ENCODE assay signal across 27 cellular contexts in genomic region chr4:163196904-163197505, GRCh38. TPM values are rescaled to one million over a fixed set of nuclear protein-coding genes. Genes with fewer than 3 reads are reported as not detected.
DNase-seq lines count a peak whose midpoint lies in the region; ATAC-seq, FAIRE-seq and TF ChIP-seq lines count a peak whose summit lies in the region.
"Had no signal": no experiment of that assay in that cellular context is flagged by ENCODE, and none has a peak within 500 bp of the region (broad histone marks: within the 10 kb centered on the region; RNA-seq: fewer than 3 reads in every experiment).

No MANE protein-coding gene starts in this region.

- H3K36me3 ChIP-seq in K562 (ENCODE audit: control insufficient read depth, insufficient read depth, low read length): no peaks in the 10 kb centered on the region
- no peaks in the 10 kb centered on the region for H3K36me3 ChIP-seq in subcutaneous abdominal adipose tissue (ENCODE audit: control insufficient read depth in 5 of 5, insufficient read depth in 5 of 5, low read length in 5 of 5)
- H3K36me3 ChIP-seq in tibial artery: no peaks in the 10 kb centered on the region
- no peaks in the 10 kb centered on the region for H3K36me3 ChIP-seq in ovary
- H3K36me3 ChIP-seq: BE2C, BLaER1 had no signal

- CTCF ChIA-PET in K562 (lab: Yijun Ruan, JAX; ENCODE audit: low intra/inter-chr PET ratio): no interaction called here

- no peak for DNase-seq in K562 (ENCODE audit: extremely low read depth in 1 of 4, low spot score in 3 of 4)
- no peak for DNase-seq in tibial artery
- no peak for DNase-seq in NAMALWA (ENCODE audit: low spot score)
- no peak for DNase-seq in ovary
- no peak for DNase-seq in SIG-M5 treated with dmso at 0.1 percent for 504 hours (lab: John Stamatoyannopoulos, UW; ENCODE audit: unreplicated experiment)
- no peak for DNase-seq in G401 (ENCODE audit: low spot score)
- DNase-seq: 8988T; ACHN; BE2C; C1 segment of cervical spinal cord; CD4-positive, alpha-beta memory T cell; CD4-positive, CD25-positive, alpha-beta regulatory T cell; CD8-positive, alpha-beta memory T cell; COR-L47; DMS 273 treated with DMSO at 0.1 percent for 48 hours; DMS153; DMS53; DMS79; DND-41; EL; GF-D8 had no signal

- BruUV-seq in K562 (replicated peaks; lab: Mats Ljungman, UMichigan): no TSS peak

- no peaks in the 10 kb centered on the region for H3K9me1 ChIP-seq in K562 (ENCODE audit: control insufficient read depth, insufficient read depth, low read length)

- no peak for TF ChIP-seq POLR2A in K562 (conservative IDR thresholded peaks at IDR 0.05)
- TF ChIP-seq POLR2A in ovary (IDR thresholded peaks at IDR 0.05): no peak

- H3K79me2 ChIP-seq in K562 (ENCODE audit: control insufficient read depth, insufficient read depth, low read length): no peaks in the 10 kb centered on the region

- H3K9me3 ChIP-seq in K562 (replicated peaks; ENCODE audit: control insufficient read depth, insufficient read depth, low read depth, low read length): no peaks in the 10 kb centered on the region
- peaks cover 3 to 24% (median 20%) of the 10 kb centered on the region in 5 donors for H3K9me3 ChIP-seq in subcutaneous abdominal adipose tissue (ENCODE audit: control insufficient read depth in 5 of 5, low read length in 5 of 5)
- peaks cover 0 to 14% (median 7%) of the 10 kb centered on the region in 3 donors for H3K9me3 ChIP-seq in tibial artery
- H3K9me3 ChIP-seq in ovary: peaks cover 0 to 5% of the 10 kb centered on the region in 2 donors
- H3K9me3 ChIP-seq: BE2C had no signal

- H3K4me2 ChIP-seq in K562 (ENCODE audit: insufficient read depth, low read length): no peak overlapping the region
- H3K4me2 ChIP-seq: BLaER1 had no signal

- in situ Hi-C loops in K562 (cut with MboI): loop anchor here (10.0 kb wide), 1 partner anchor 138 kb away; the partner anchor contains the start of gene NPY1R
- in situ Hi-C loops in G401 (cut with HindIII; ENCODE audit: low sequenced_read_pairs): no loop called here

- no peak overlapping the region; a peak in 1 of 4 replicates for H3K9ac ChIP-seq in K562 (ENCODE audit: insufficient read depth in 1 of 2, low read depth in 2 of 2, low read length in 2 of 2)
- no peak overlapping the region for H3K9ac ChIP-seq in subcutaneous abdominal adipose tissue (ENCODE audit: low read length in 5 of 5)
- H3K9ac ChIP-seq: BLaER1 had no signal

- 82% methylated on average over 2 of the region's 2 CpGs for WGBS in K562 (ENCODE audit: insufficient coverage, low coverage, missing lambda C conversion rate)
- 43 to 53% (median 44%) methylated on average over 2 of the region's 2 CpGs for WGBS in ovary, 3 donors

- TF ChIP-seq CTCF in K562 (IDR thresholded peaks at IDR 0.05 in 2 of 3, conservative IDR thresholded peaks at IDR 0.05 in 1 of 3; ENCODE audit: insufficient read depth in 2 of 3, low read depth in 1 of 3, low read length in 3 of 3) (no peak), tibial artery (IDR thresholded peaks at IDR 0.05) (no peak), ovary (IDR thresholded peaks at IDR 0.05) (no peak)

- H2AFZ ChIP-seq in K562 (ENCODE audit: low read depth, low read length): peak overlapping the region; percentile 22; the same call in 1 of the 2 replicates

- intact Hi-C loops in K562 (cut with micrococcal nuclease): loop anchor here (5.0 to 10.0 kb wide), 3 partner anchors 75 to 348 kb away; partner anchors contain the start of gene TMA16
- intact Hi-C loops in tibial artery (cut with DNase I; ENCODE audit: low total_unique reads): no loop called here
- intact Hi-C loops in ovary (cut with DNase I): no loop called here

- H3K4me3 ChIP-seq in K562 (no peak overlapping the region), subcutaneous abdominal adipose tissue (ENCODE audit: low read depth in 1 of 5, low read length in 5 of 5) (no peak overlapping the region), tibial artery (no peak overlapping the region), ovary (no peak overlapping the region)
- H3K4me3 ChIP-seq: BLaER1 had no signal

- no peak for TF ChIP-seq RAD21 in K562 (CRISPR knock-in tag; conservative IDR thresholded peaks at IDR 0.05 in 1 of 2, IDR thresholded peaks at IDR 0.05 in 1 of 2)

- no peaks in the 10 kb centered on the region for H3K27me3 ChIP-seq in K562 (ENCODE audit: control insufficient read depth in 2 of 2, insufficient read depth in 2 of 2, low read length in 2 of 2)
- no peaks in the 10 kb centered on the region for H3K27me3 ChIP-seq in subcutaneous abdominal adipose tissue (ENCODE audit: control insufficient read depth in 5 of 5, insufficient read depth in 4 of 5, low read length in 5 of 5)
- H3K27me3 ChIP-seq in tibial artery: no peaks in the 10 kb centered on the region
- H3K27me3 ChIP-seq in ovary: no peaks in the 10 kb centered on the region
- H3K27me3 ChIP-seq: BLaER1 had no signal

- no peaks in the 10 kb centered on the region for H4K20me1 ChIP-seq in K562 (replicated peaks; ENCODE audit: control insufficient read depth, insufficient read depth, low read length)
- H4K20me1 ChIP-seq: BLaER1 had no signal

- FAIRE-seq in K562 (lab: Jason Lieb, UNC): peak; percentile 58
- FAIRE-seq: A204.1, G401.6, GM12891, GM18507 had no signal

- no peak for ATAC-seq in K562

- POLR2A ChIA-PET in K562 (lab: Yijun Ruan, JAX): no interaction called here

- H3K27ac ChIP-seq in K562 (ENCODE audit: extremely low read depth, low read depth, low read length) (no peak overlapping the region), subcutaneous abdominal adipose tissue (ENCODE audit: low read depth, low read length) (peak overlapping the region; percentile 55), tibial artery (peak overlapping the region; percentile 61 to 66), ovary (no peak overlapping the region)
- H3K27ac ChIP-seq: BLaER1 had no signal

- TF ChIP-seq EP300 in K562 (IDR thresholded peaks at IDR 0.05; ENCODE audit: low read length) (no peak), ovary (IDR thresholded peaks at IDR 0.05) (no peak)

- peaks cover 8 to 45% of the 10 kb centered on the region in 2 experiments; a peak in 4 of 5 replicates for H3K4me1 ChIP-seq in K562 (replicated peaks in 1 of 2; ENCODE audit: control insufficient read depth in 2 of 2, insufficient read depth in 2 of 2, low read length in 2 of 2)
- H3K4me1 ChIP-seq in subcutaneous abdominal adipose tissue (ENCODE audit: control insufficient read depth in 5 of 5, insufficient read depth in 5 of 5, low read length in 5 of 5): peaks cover 0 to 43% (median 23%) of the 10 kb centered on the region in 5 donors
- H3K4me1 ChIP-seq in tibial artery: peaks cover 0 to 46% (median 17%) of the 10 kb centered on the region in 4 donors
- no peaks in the 10 kb centered on the region for H3K4me1 ChIP-seq in ovary (ENCODE audit: insufficient read depth)
- H3K4me1 ChIP-seq: BE2C, BLaER1 had no signal

TF ChIP-seq in K562, 482 proteins besides CTCF, POLR2A, EP300 and RAD21 (continues in another document):
- TF ChIP-seq ETV5 (CRISPR knock-in tag; IDR thresholded peaks at IDR 0.05; ENCODE audit: low read depth): no peak
- TF ChIP-seq ZNF583 (CRISPR knock-in tag; IDR thresholded peaks at IDR 0.05): no peak
- TF ChIP-seq BRCA1 (IDR thresholded peaks at IDR 0.05): no peak
- TF ChIP-seq BRCA1 (CRISPR knock-in tag; IDR thresholded peaks at IDR 0.05): no peak
- no peak for TF ChIP-seq ZNF655 (CRISPR knock-in tag; IDR thresholded peaks at IDR 0.05)

RNA-seq across cellular contexts. Expression of gene NAF1, which starts 30.3 kb away (rescaled TPM):
- 32.4 and 67.7 TPM in 2 replicates for total RNA-seq in K562 (2011; cell fraction: chromatin; rRNA removed; ENCODE audit: low replicate concordance)
- total RNA-seq in K562 (2011; cell fraction: nucleolus; rRNA removed): 23.3 and 24.5 TPM in 2 replicates
- total RNA-seq in K562 (2011; cell fraction: nucleoplasm; rRNA removed): 37.0 and 77.9 TPM in 2 replicates
- total RNA-seq in K562 (2014; rRNA removed) (25.8 and 31.6 TPM in 2 replicates), K562 (2014; rRNA removed; fragmentation: Illumina TruSeq; extraction: Trizol) (16.5 and 17.0 TPM in 2 replicates), K562 (2015; rRNA removed; fragmentation: Illumina TruSeq; extraction: Trizol) (17.0 and 19.6 TPM in 2 replicates), K562 (2021) (39.2 and 40.6 TPM in 2 replicates), ovary (10 to 100 TPM; 20.8 to 67.1 (median 29.9) TPM)
- polyA plus RNA-seq in K562 (2011; rRNA removed) (15.0 and 15.7 TPM in 2 replicates), K562 (2014; fragmentation: Illumina TruSeq; extraction: Trizol) (20.8 and 22.0 TPM in 2 replicates), K562 (2014; fragmentation: Nextera tagmentation; extraction: Ambion mirVana) (1 to 10 TPM; 2.4 to 2.7 TPM), K562 (2014; rRNA removed) (21.6 TPM in 2 replicates), ovary (10 to 100 TPM in 1 of 2 donors, 1 to 10 TPM in 1; 7.4 to 17.0 TPM)
- polyA plus RNA-seq in K562 (2011; cell fraction: cytosol; rRNA removed): 6.1 and 8.6 TPM in 2 replicates
- polyA plus RNA-seq in K562 (2011; cell fraction: nucleus; rRNA removed): 13.6 and 14.4 TPM in 2 replicates
- 13.4 and 17.8 TPM in 2 replicates for polyA plus RNA-seq in K562 (2012)
- 22.9 and 23.0 TPM in 2 replicates for polyA minus RNA-seq in K562 (2011; rRNA and poly(A)+ RNA removed)
- 15.8 and 17.5 TPM in 2 replicates for polyA minus RNA-seq in K562 (2011; cell fraction: cytosol; rRNA and poly(A)+ RNA removed)
- 51.2 and 60.5 TPM in 2 replicates for polyA minus RNA-seq in K562 (2011; cell fraction: nucleus; rRNA and poly(A)+ RNA removed)
- 9.0 and 12.7 TPM in 2 replicates for total RNA-seq in G401 (2014; rRNA removed; shearing (Covaris generic))

Comparison
In these comparisons a context has a peak if more than half of its experiments do, and no peak if none do; other contexts are left out.
1. H3K27ac ChIP-seq: peak in subcutaneous abdominal adipose tissue (single experiment) and tibial artery (2 of 2); none in K562 (single experiment) and ovary (0 of 2).